ENCODE assay signal across 33 cellular contexts in the genomic region with DNA sequence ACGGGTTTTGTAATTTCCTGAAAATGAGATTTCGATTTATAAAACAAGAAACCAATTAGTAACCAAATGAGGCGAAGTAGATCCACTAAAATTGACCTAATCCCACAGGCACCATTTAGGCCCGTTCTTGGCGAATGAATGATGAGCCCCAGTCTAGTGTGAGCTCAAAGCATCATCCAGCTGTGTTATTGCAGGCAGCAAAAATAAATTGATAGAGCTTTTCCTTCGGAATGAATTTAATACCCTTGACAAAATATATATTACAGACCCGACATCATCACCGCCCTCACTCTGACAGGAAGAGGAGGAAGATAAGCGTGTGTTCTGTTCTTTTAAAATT. TPM values are rescaled to one million over a fixed set of nuclear protein-coding genes. Genes with fewer than 3 reads are reported as not detected.
A peak's percentile ranks its signal among the peaks of the same experiment; 100 is the strongest.
DNase-seq lines count a peak whose midpoint lies in the region; ATAC-seq and TF ChIP-seq lines count a peak whose summit lies in the region.
"Had no signal": no experiment of that assay in that cellular context is flagged by ENCODE, and none has a peak within 500 bp of the region (broad histone marks: within the 10 kb centered on the region; RNA-seq: fewer than 3 reads in every experiment).

No MANE protein-coding gene starts in this region.

- no peaks in the 10 kb centered on the region for H3F3A ChIP-seq in neural cell (ENCODE audit: insufficient read depth, low read length, poor library complexity, severe bottlenecking)

- no peak for TF ChIP-seq EP300 in neural cell (conservative IDR thresholded peaks at IDR 0.05; ENCODE audit: poor library complexity, severe bottlenecking)

- H3K4me3 Mint-ChIP-seq in activated T-cell treated with anti-CD3 and anti-CD28 coated beads, Interleukin-2, amount 50 U/mL, for 72 hours, result no peak overlapping the region
- H3K4me3 Mint-ChIP-seq in endothelial cell (ENCODE audit: unreplicated experiment) (no peak overlapping the region), type B pancreatic cell (peak overlapping the region; percentile 51)
- H3K4me3 Mint-ChIP-seq: activated CD4-positive, alpha-beta T cell treated with anti-CD3 and anti-CD28 coated beads, Interleukin-2, amount 10 ng/mL, durations not matched to agents 24 days and 14 days; activated T-cell treated with anti-CD3 and anti-CD28 coated beads, Interleukin-2, amount 50 U/mL, for 4 hours; mesothelial cell of epicardium; stimulated activated naive CD8-positive, alpha-beta T cell treated with anti-CD3 and anti-CD28 coated beads, Interleukin-15, amount 100 ng/mL, for 72 hours had no signal

- H3K9me3 ChIP-seq in neural cell (ENCODE audit: low read length), result no peaks in the 10 kb centered on the region
- H3K9me3 ChIP-seq: ascending aorta, thyroid gland had no signal

- no peak overlapping the region for H3K9ac ChIP-seq in neural cell (ENCODE audit: low read length)
- H3K9ac ChIP-seq: GM23248 had no signal

- no peaks in the 10 kb centered on the region for H3K79me2 ChIP-seq in neural cell (replicated peaks; ENCODE audit: insufficient read depth, low read length)

- H3K27ac ChIP-seq in neural cell (ENCODE audit: low read length), result no peak overlapping the region
- H3K27ac ChIP-seq: ascending aorta, cardiac muscle cell, GM23248, thyroid gland, WERI-Rb-1 had no signal

- peaks cover 3 to 13% of the 10 kb centered on the region in 2 donors for H3K36me3 Mint-ChIP-seq in activated T-cell treated with anti-CD3 and anti-CD28 coated beads, Interleukin-2, amount 50 U/mL, for 72 hours (ENCODE audit: insufficient read depth in 2 of 2)
- H3K36me3 Mint-ChIP-seq in endothelial cell (ENCODE audit: low read depth, unreplicated experiment) (no peaks in the 10 kb centered on the region), type B pancreatic cell (no peaks in the 10 kb centered on the region)
- H3K36me3 Mint-ChIP-seq: mesothelial cell of epicardium had no signal

- no peaks in the 10 kb centered on the region for H3K36me3 ChIP-seq in neural cell (ENCODE audit: insufficient read depth, low read length)
- H3K36me3 ChIP-seq: ascending aorta, cardiac muscle cell, thyroid gland, WERI-Rb-1 had no signal

- peak overlapping the region; percentile 24 for H3K27ac Mint-ChIP-seq in activated T-cell treated with anti-CD3 and anti-CD28 coated beads, Interleukin-2, amount 50 U/mL, for 72 hours
- H3K27ac Mint-ChIP-seq in endothelial cell (ENCODE audit: unreplicated experiment) (peak overlapping the region; percentile 36), type B pancreatic cell (peak overlapping the region; percentile 80)
- H3K27ac Mint-ChIP-seq: mesothelial cell of epicardium; stimulated activated naive CD8-positive, alpha-beta T cell treated with anti-CD3 and anti-CD28 coated beads, Interleukin-15, amount 100 ng/mL, for 72 hours had no signal

- no peak overlapping the region for H3K4me2 ChIP-seq in neural cell (ENCODE audit: low read length)

- no peak for DNase-seq in activated T-cell treated with anti-CD3 and anti-CD28 coated beads, Interleukin-2, amount 50 U/mL, for 72 hours
- DNase-seq in activated T-cell treated with anti-CD3 and anti-CD28 coated beads for 4 hours (no peak), endothelial cell (ENCODE audit: low spot score) (no peak), type B pancreatic cell (ENCODE audit: extremely low spot score, unreplicated experiment) (no peak), mucosa of gallbladder (ENCODE audit: low spot score) (no peak), nucleus accumbens (lab: John Stamatoyannopoulos, UW) (no peak), COLO829 (ENCODE audit: low spot score) (no peak)
- DNase-seq: activated CD4-positive, alpha-beta T cell treated with anti-CD3 and anti-CD28 coated beads, Interleukin-2, amount 10 ng/mL, durations not matched to agents 24 days and 14 days; activated gamma-delta T cell treated with Interleukin-2 at 50 U/mL for 16 hours; activated T-cell treated with anti-CD3 and anti-CD28 coated beads, Interleukin-2, amount 50 U/mL, for 4 hours; DND-41; GM23248; KG1; MM.1S; naive B cell; NCI-H1105 treated with DMSO at 0.1 percent for 48 hours; NCI-H187 treated with DMSO at 0.1 percent for 48 hours; NCI-H2171 treated with DMSO at 0.1 percent for 48 hours; NCI-H524 treated with DMSO at 0.1 percent for 48 hours; PC-3; stimulated activated CD4-positive, alpha-beta T cell treated with anti-CD3 and anti-CD28 coated beads, Interleukin-12 subunit alpha, Interleukin-12 subunit beta, amount 100 ng/mL, for 4 hours; stimulated activated CD4-positive, alpha-beta T cell treated with anti-CD3 and anti-CD28 coated beads, Interleukin-2, amount 100 ng/mL, for 48 hours; stimulated activated naive CD8-positive, alpha-beta T cell treated with anti-CD3 and anti-CD28 coated beads, Interleukin-15, amount 100 ng/mL, for 72 hours; T-helper 9 cell; thyroid gland; WERI-Rb-1 had no signal

- no peak overlapping the region for H2AFZ ChIP-seq in neural cell (ENCODE audit: low read depth, low read length)
- H2AFZ ChIP-seq: GM23248 had no signal

- peaks cover 0 to 3% of the 10 kb centered on the region in 2 donors for H3K9me3 Mint-ChIP-seq in activated T-cell treated with anti-CD3 and anti-CD28 coated beads, Interleukin-2, amount 50 U/mL, for 72 hours
- H3K9me3 Mint-ChIP-seq in endothelial cell (ENCODE audit: unreplicated experiment) (no peaks in the 10 kb centered on the region), type B pancreatic cell (no peaks in the 10 kb centered on the region)
- H3K9me3 Mint-ChIP-seq: activated T-cell treated with anti-CD3 and anti-CD28 coated beads, Interleukin-2, amount 50 U/mL, for 4 hours; mesothelial cell of epicardium had no signal

- ATAC-seq in activated T-cell treated with anti-CD3 and anti-CD28 coated beads, Interleukin-2, amount 50 U/mL, for 72 hours (replicated peaks in 1 of 2), result no peak
- ATAC-seq: activated T-cell treated with anti-CD3 and anti-CD28 coated beads, Interleukin-2, amount 50 U/mL, for 4 hours; PC-3; Right ventricle myocardium inferior; sciatic nerve; stimulated activated naive CD8-positive, alpha-beta T cell treated with anti-CD3 and anti-CD28 coated beads, Interleukin-15, amount 100 ng/mL, for 72 hours had no signal

- no peaks in the 10 kb centered on the region for H4K20me1 ChIP-seq in neural cell (ENCODE audit: insufficient read depth)

- H3K27me3 ChIP-seq in neural cell (ENCODE audit: insufficient read depth, low read depth, low read length), result peaks cover 100% of the 10 kb centered on the region

- H3K4me3 ChIP-seq in neural cell (ENCODE audit: low read length), result no peak overlapping the region
- H3K4me3 ChIP-seq: ascending aorta, cardiac muscle cell, GM23248, thyroid gland had no signal

- H3K9me2 ChIP-seq in neural cell (ENCODE audit: insufficient read depth, low read length), result no peaks in the 10 kb centered on the region

- H3K4me1 Mint-ChIP-seq in activated T-cell treated with anti-CD3 and anti-CD28 coated beads, Interleukin-2, amount 50 U/mL, for 72 hours (ENCODE audit: low read depth), result peaks cover 9% of the 10 kb centered on the region
- H3K4me1 Mint-ChIP-seq in endothelial cell (ENCODE audit: unreplicated experiment), result peaks cover 34% of the 10 kb centered on the region
- H3K4me1 Mint-ChIP-seq in type B pancreatic cell (ENCODE audit: unreplicated experiment), result peaks cover 13% of the 10 kb centered on the region

- H3K27me3 Mint-ChIP-seq in activated T-cell treated with anti-CD3 and anti-CD28 coated beads, Interleukin-2, amount 50 U/mL, for 72 hours (ENCODE audit: low read depth), result peaks cover 57% of the 10 kb centered on the region
- H3K27me3 Mint-ChIP-seq in endothelial cell (ENCODE audit: unreplicated experiment) (peaks cover 42% of the 10 kb centered on the region), type B pancreatic cell (no peaks in the 10 kb centered on the region)
- H3K27me3 Mint-ChIP-seq: stimulated activated naive CD8-positive, alpha-beta T cell treated with anti-CD3 and anti-CD28 coated beads, Interleukin-15, amount 100 ng/mL, for 72 hours had no signal

- TF ChIP-seq RAD21 in neural cell (conservative IDR thresholded peaks at IDR 0.05), result no peak

- TF ChIP-seq CTCF in endothelial cell (IDR thresholded peaks at IDR 0.05; ENCODE audit: unreplicated experiment), result no peak
- TF ChIP-seq CTCF in neural cell (IDR thresholded peaks at IDR 0.05; ENCODE audit: poor library complexity, severe bottlenecking), result no peak
- no peak for TF ChIP-seq CTCF in type B pancreatic cell (conservative IDR thresholded peaks at IDR 0.05)

TF ChIP-seq in neural cell, 6 proteins besides CTCF, POLR2A, EP300 and RAD21:
- TF ChIP-seq POLR2AphosphoS5 (IDR thresholded peaks at IDR 0.05) (peak; percentile 68), EZH2 (IDR thresholded peaks at IDR 0.05; ENCODE audit: borderline replicate concordance, insufficient read depth, low read length, poor library complexity, severe bottlenecking) (no peak), SMC3 (conservative IDR thresholded peaks at IDR 0.05; ENCODE audit: poor library complexity) (no peak), MXI1 (conservative IDR thresholded peaks at IDR 0.05; ENCODE audit: poor library complexity, severe bottlenecking) (no peak)

RNA-seq across cellular contexts. Expression of gene SIM1, which starts 7.9 kb away (rescaled TPM):
- total RNA-seq in activated T-cell treated with anti-CD3 and anti-CD28 coated beads, Interleukin-2, amount 50 U/mL, for 72 hours, result under 1 TPM in 1 of 2 donors, not detected in 1; 0.07 TPM
- total RNA-seq in endothelial cell (ENCODE audit: unreplicated experiment), result 0.41 TPM
- polyA plus RNA-seq in neural cell, result not detected in 2 replicates
- not detected in 2 replicates for polyA minus RNA-seq in neural cell
- 6.3 and 7.1 TPM in 2 replicates for total RNA-seq in type B pancreatic cell (ENCODE audit: low replicate concordance)
- total RNA-seq in mucosa of gallbladder, result not detected
- total RNA-seq: activated CD4-positive, alpha-beta T cell treated with anti-CD3 and anti-CD28 coated beads, Interleukin-2, amount 10 ng/mL, durations not matched to agents 24 days and 14 days; activated T-cell treated with anti-CD3 and anti-CD28 coated beads, Interleukin-2, amount 50 U/mL, for 4 hours; ascending aorta; cardiac muscle cell; mesothelial cell of epicardium; PC-3; Right ventricle myocardium inferior; thyroid gland had no signal
- polyA plus RNA-seq: cardiac muscle cell, keratinocyte had no signal

Comparison
In these comparisons a context has a peak if more than half of its experiments do, and no peak if none do; other contexts are left out.
1. H3K27ac Mint-ChIP-seq: peak in every context shown above with its lines; median percentile 80 in type B pancreatic cell; 36 in endothelial cell; 24 in activated T-cell treated with anti-CD3 and anti-CD28 coated beads, Interleukin-2, amount 50 U/mL, for 72 hours.